Comparison of ENCODE assay signal across 10 cellular contexts in genomic region chr9:128244443-128245226, GRCh38. TPM values are rescaled to one million over a fixed set of nuclear protein-coding genes. Genes with fewer than 3 reads are reported as not detected.
A peak's percentile ranks its signal among the peaks of the same experiment; 100 is the strongest.
DNase-seq lines count a peak whose midpoint lies in the region; ATAC-seq, FAIRE-seq and TF ChIP-seq lines count a peak whose summit lies in the region.
"Had no signal": no experiment of that assay in that cellular context is flagged by ENCODE, and none has a peak within 500 bp of the region (broad histone marks: within the 10 kb centered on the region; RNA-seq: fewer than 3 reads in every experiment).

No MANE protein-coding gene starts in this region.

- in situ Hi-C loops in GM12878 (cut with MboI), result no loop called here

- no peak overlapping the region for H2AFZ ChIP-seq in GM12878 (ENCODE audit: control insufficient read depth, low read depth, low read length)

- RAD21 ChIA-PET in GM12878 (lab: Charles Lee; ENCODE audit: unreplicated experiment), result no interaction called here

- no peaks in the 10 kb centered on the region for H3K27me3 Mint-ChIP-seq in type B pancreatic cell

- ATAC-seq in GM12878, result peak; percentile 48
- peak; percentile 31 to 59 (median 34) for ATAC-seq in right lobe of liver
- ATAC-seq in GM19455 (IDR thresholded peaks at IDR 0.05; ENCODE audit: unreplicated experiment), result no peak
- ATAC-seq: stimulated activated effector memory CD8-positive, alpha-beta T cell treated with anti-CD3 and anti-CD28 coated beads, Interleukin-12 subunit alpha, Interleukin-12 subunit beta, amount 100 ng/mL, for 72 hours had no signal

- no peak for TF ChIP-seq RAD21 in GM12878 (IDR thresholded peaks at IDR 0.05; ENCODE audit: insufficient read depth, low read depth, low read length)

- no peaks in the 10 kb centered on the region for H3K27me3 ChIP-seq in GM12878 (replicated peaks in 1 of 2; ENCODE audit: control insufficient read depth in 2 of 2, insufficient read depth in 2 of 2, low read length in 1 of 2)
- no peaks in the 10 kb centered on the region for H3K27me3 ChIP-seq in right lobe of liver

- FAIRE-seq in GM12878 (lab: Jason Lieb, UNC), result no peak

- 9% methylated on average over 20 of the region's 29 CpGs for WGBS in GM12878 (ENCODE audit: insufficient coverage, insufficient replicate concordance, low lambda C conversion rate, missing lambda C conversion rate)
- 39% methylated on average over 7 of the region's 29 CpGs for WGBS in right lobe of liver (ENCODE audit: insufficient coverage, low coverage, low lambda C conversion rate, missing lambda C conversion rate)

- TF ChIP-seq POLR2A in GM12878 (IDR thresholded peaks at IDR 0.05; ENCODE audit: low read depth, low read length) (no peak), right lobe of liver (IDR thresholded peaks at IDR 0.05) (no peak)

- no peaks in the 10 kb centered on the region for H3K4me1 ChIP-seq in GM12878 (ENCODE audit: control insufficient read depth, insufficient read depth, low read length)
- no peaks in the 10 kb centered on the region for H3K4me1 ChIP-seq in right lobe of liver

- H4K20me1 ChIP-seq in GM12878 (ENCODE audit: control insufficient read depth, insufficient read depth), result no peaks in the 10 kb centered on the region

- SMC1A ChIA-PET in GM12878 (lab: Charles Lee; ENCODE audit: uncharacterized antibody, unreplicated experiment), result no interaction called here

- H3K4me3 ChIP-seq in GM12878, result no peak overlapping the region
- H3K4me3 ChIP-seq in right lobe of liver, result no peak overlapping the region

- DNase-seq in Kasumi-1 (lab: John Stamatoyannopoulos, UW), result peak; percentile 93 to 94
- DNase-seq in GM12878 (ENCODE audit: low read depth, low spot score), result no peak
- DNase-seq in right lobe of liver, result peak in 1 of 3 donors; percentile 50
- peak; percentile 86 for DNase-seq in type B pancreatic cell (ENCODE audit: extremely low spot score, unreplicated experiment)
- no peak for DNase-seq in activated T-cell treated with anti-CD3 and anti-CD28 coated beads for 4 hours
- no peak for DNase-seq in NCI-H1436 (lab: John Stamatoyannopoulos, UW)
- no peak for DNase-seq in DMS114 treated with DMSO at 0.1 percent for 48 hours (lab: John Stamatoyannopoulos, UW; ENCODE audit: unreplicated experiment)
- DNase-seq: activated CD4-positive, alpha-beta T cell treated with anti-CD3 and anti-CD28 coated beads, Interleukin-2, amount 10 ng/mL, durations not matched to agents 7 days and 5 days had no signal

- no peak for TF ChIP-seq EP300 in GM12878 (IDR thresholded peaks at IDR 0.05; ENCODE audit: borderline replicate concordance in 1 of 2, control insufficient read depth in 1 of 2, low read depth in 2 of 2, low read length in 2 of 2)

- intact Hi-C loops in GM12878 (cut with micrococcal nuclease; ENCODE audit: unreplicated experiment), result no loop called here
- intact Hi-C loops in right lobe of liver (cut with DNase I), result no loop called here

- H3K9me3 ChIP-seq in GM12878 (replicated peaks; ENCODE audit: control insufficient read depth, insufficient read depth, low read length) (no peaks in the 10 kb centered on the region), right lobe of liver (no peaks in the 10 kb centered on the region)

- CTCF ChIA-PET in GM12878 (lab: Yijun Ruan, JAX), result no interaction called here

- peaks cover 2% of the 10 kb centered on the region for H3K36me3 Mint-ChIP-seq in type B pancreatic cell
- H3K36me3 Mint-ChIP-seq: stimulated activated effector memory CD8-positive, alpha-beta T cell treated with anti-CD3 and anti-CD28 coated beads, Interleukin-12 subunit alpha, Interleukin-12 subunit beta, amount 100 ng/mL, for 72 hours had no signal

- TF ChIP-seq CTCF in GM12878 (IDR thresholded peaks at IDR 0.05 in 2 of 3, conservative IDR thresholded peaks at IDR 0.05 in 1 of 3; ENCODE audit: control insufficient read depth in 2 of 3, extremely low read depth in 1 of 3, insufficient read depth in 1 of 3, low read depth in 3 of 3, low read length in 3 of 3) (no peak), right lobe of liver (IDR thresholded peaks at IDR 0.05) (no peak), type B pancreatic cell (conservative IDR thresholded peaks at IDR 0.05) (no peak)

- H3K27ac Mint-ChIP-seq in type B pancreatic cell, result peak overlapping the region; percentile 71
- H3K27ac Mint-ChIP-seq: activated CD4-positive, alpha-beta T cell treated with anti-CD3 and anti-CD28 coated beads, Interleukin-2, amount 10 ng/mL, durations not matched to agents 7 days and 5 days; stimulated activated effector memory CD8-positive, alpha-beta T cell treated with anti-CD3 and anti-CD28 coated beads, Interleukin-12 subunit alpha, Interleukin-12 subunit beta, amount 100 ng/mL, for 72 hours had no signal

- no peak overlapping the region for H3K27ac ChIP-seq in GM12878 (ENCODE audit: control insufficient read depth, insufficient read depth)
- H3K27ac ChIP-seq in right lobe of liver, result no peak overlapping the region

- no TSS peak for BruUV-seq in GM12878 (replicated peaks; lab: Mats Ljungman, UMichigan)

- peak overlapping the region; percentile 87 for H3K4me3 Mint-ChIP-seq in type B pancreatic cell
- H3K4me3 Mint-ChIP-seq: activated CD4-positive, alpha-beta T cell treated with anti-CD3 and anti-CD28 coated beads, Interleukin-2, amount 10 ng/mL, durations not matched to agents 7 days and 5 days; stimulated activated effector memory CD8-positive, alpha-beta T cell treated with anti-CD3 and anti-CD28 coated beads, Interleukin-12 subunit alpha, Interleukin-12 subunit beta, amount 100 ng/mL, for 72 hours had no signal

- H3K9ac ChIP-seq in GM12878 (ENCODE audit: control insufficient read depth, insufficient read depth, low read length), result no peak overlapping the region

- no peak overlapping the region for H3K4me2 ChIP-seq in GM12878 (ENCODE audit: control insufficient read depth, insufficient read depth)

- H3K9me3 Mint-ChIP-seq in type B pancreatic cell, result no peaks in the 10 kb centered on the region
- H3K9me3 Mint-ChIP-seq: activated CD4-positive, alpha-beta T cell treated with anti-CD3 and anti-CD28 coated beads, Interleukin-2, amount 10 ng/mL, durations not matched to agents 7 days and 5 days; stimulated activated effector memory CD8-positive, alpha-beta T cell treated with anti-CD3 and anti-CD28 coated beads, Interleukin-12 subunit alpha, Interleukin-12 subunit beta, amount 100 ng/mL, for 72 hours had no signal

- H3K36me3 ChIP-seq in GM12878 (ENCODE audit: control insufficient read depth in 2 of 2, insufficient read depth in 2 of 2, low read length in 1 of 2) (no peaks in the 10 kb centered on the region), right lobe of liver (no peaks in the 10 kb centered on the region)

- POLR2A ChIA-PET in GM12878 (lab: Charles Lee), result no interaction called here

- H3K79me2 ChIP-seq in GM12878 (ENCODE audit: control insufficient read depth, insufficient read depth, low read length), result no peaks in the 10 kb centered on the region

- H3K4me1 Mint-ChIP-seq in type B pancreatic cell (ENCODE audit: unreplicated experiment), result peaks cover 14% of the 10 kb centered on the region

RNA-seq across cellular contexts. Expression of gene GOLGA2, which starts 31.2 kb away (rescaled TPM):
- 78.7 and 80.1 TPM in 2 replicates for total RNA-seq in GM12878 (2013; cell fraction: nucleolus; rRNA removed)
- total RNA-seq in GM12878 (2014; rRNA removed) (20.2 and 20.7 TPM in 2 replicates), GM12878 (2014; rRNA removed; fragmentation: Illumina TruSeq; extraction: Trizol) (18.3 and 19.2 TPM in 2 replicates), GM12878 (2021) (27.2 and 32.6 TPM in 2 replicates), right lobe of liver (10 to 100 TPM; 25.0 to 53.0 (median 35.5) TPM), type B pancreatic cell (ENCODE audit: low replicate concordance) (91.5 and 124 TPM in 2 replicates)
- 32.4 TPM for polyA plus RNA-seq in GM12878 (2011; ENCODE audit: low read depth)
- polyA plus RNA-seq in GM12878 (2011; rRNA removed) (17.9 and 25.2 TPM in 2 replicates), GM12878 (2014; fragmentation: Illumina TruSeq; extraction: Trizol) (28.0 and 31.4 TPM in 2 replicates), GM12878 (2014; fragmentation: Nextera tagmentation; extraction: Ambion mirVana) (1 to 10 TPM; 5.9 to 8.0 TPM), GM12878 (2014; rRNA removed) (29.1 and 34.8 TPM in 2 replicates), GM12878 (2016; fragmentation: Nextera tagmentation; extraction: Ambion mirVana) (10 to 100 TPM in 1 of 2 experiments, 1 to 10 TPM in 1; 9.3 to 11.5 TPM)
- 15.8 and 17.6 TPM in 2 replicates for polyA plus RNA-seq in GM12878 (2011; cell fraction: cytosol; rRNA removed)
- 41.2 and 49.1 TPM in 2 replicates for polyA plus RNA-seq in GM12878 (2011; cell fraction: nucleus; rRNA removed)
- polyA plus RNA-seq in GM12878 (2012), result 47.6 and 61.4 TPM in 2 replicates
- polyA minus RNA-seq in GM12878 (2011; rRNA and poly(A)+ RNA removed), result 12.5 and 14.9 TPM in 2 replicates
- 8.0 and 8.2 TPM in 2 replicates for polyA minus RNA-seq in GM12878 (2011; cell fraction: cytosol; rRNA and poly(A)+ RNA removed)
- polyA minus RNA-seq in GM12878 (2011; cell fraction: nucleus; rRNA and poly(A)+ RNA removed), result 20.2 and 34.4 TPM in 2 replicates

RNA-seq across cellular contexts. Expression of gene SWI5, which starts 31.4 kb away (rescaled TPM):
- 5.6 and 6.7 TPM in 2 replicates for total RNA-seq in GM12878 (2013; cell fraction: nucleolus; rRNA removed)
- 16.9 and 21.9 TPM in 2 replicates for total RNA-seq in GM12878 (2014; rRNA removed)
- 15.2 and 16.8 TPM in 2 replicates for total RNA-seq in GM12878 (2014; rRNA removed; fragmentation: Illumina TruSeq; extraction: Trizol)
- 13.3 and 15.9 TPM in 2 replicates for total RNA-seq in GM12878 (2021)
- 11.3 TPM for polyA plus RNA-seq in GM12878 (2011; ENCODE audit: low read depth)
- polyA plus RNA-seq in GM12878 (2011; rRNA removed), result 18.3 and 22.4 TPM in 2 replicates
- polyA plus RNA-seq in GM12878 (2011; cell fraction: cytosol; rRNA removed), result 24.2 and 25.7 TPM in 2 replicates
- 7.5 and 11.9 TPM in 2 replicates for polyA plus RNA-seq in GM12878 (2011; cell fraction: nucleus; rRNA removed)
- polyA plus RNA-seq in GM12878 (2012), result 18.5 and 19.7 TPM in 2 replicates
- polyA plus RNA-seq in GM12878 (2014; fragmentation: Illumina TruSeq; extraction: Trizol), result 14.2 and 15.8 TPM in 2 replicates
- polyA plus RNA-seq in GM12878 (2014; fragmentation: Nextera tagmentation; extraction: Ambion mirVana), result 10 to 100 TPM; 14.8 to 19.3 TPM
- 22.0 and 23.9 TPM in 2 replicates for polyA plus RNA-seq in GM12878 (2014; rRNA removed)
- 10 to 100 TPM; 31.4 to 36.2 TPM for polyA plus RNA-seq in GM12878 (2016; fragmentation: Nextera tagmentation; extraction: Ambion mirVana)
- polyA minus RNA-seq in GM12878 (2011; rRNA and poly(A)+ RNA removed), result 8.1 and 11.1 TPM in 2 replicates
- 2.3 TPM in 1 of 2 replicates, not detected in the other for polyA minus RNA-seq in GM12878 (2011; cell fraction: cytosol; rRNA and poly(A)+ RNA removed)
- polyA minus RNA-seq in GM12878 (2011; cell fraction: nucleus; rRNA and poly(A)+ RNA removed), result 0.97 and 2.8 TPM in 2 replicates
- total RNA-seq in right lobe of liver, result 10 to 100 TPM; 10.8 to 17.3 (median 14.3) TPM
- 23.0 and 25.1 TPM in 2 replicates for total RNA-seq in type B pancreatic cell (ENCODE audit: low replicate concordance)

RNA-seq across cellular contexts. Expression of gene DNM1, which starts 41.5 kb away (rescaled TPM):
- total RNA-seq in GM12878 (2013; cell fraction: nucleolus; rRNA removed), result 22.4 and 23.7 TPM in 2 replicates
- total RNA-seq in GM12878 (2014; rRNA removed) (0.06 TPM in 1 of 2 replicates, not detected in the other), GM12878 (2014; rRNA removed; fragmentation: Illumina TruSeq; extraction: Trizol) (not detected in 2 replicates), GM12878 (2021) (0.21 and 0.67 TPM in 2 replicates), right lobe of liver (1 to 10 TPM in 4 of 6 experiments, under 1 TPM in 2; 0.43 to 3.1 (median 1.8) TPM), type B pancreatic cell (ENCODE audit: low replicate concordance) (16.3 and 112 TPM in 2 replicates)
- polyA plus RNA-seq in GM12878 (2011; ENCODE audit: low read depth), result not detected
- polyA plus RNA-seq in GM12878 (2011; rRNA removed) (0.06 and 0.19 TPM in 2 replicates), GM12878 (2014; fragmentation: Illumina TruSeq; extraction: Trizol) (0.07 TPM in 1 of 2 replicates, not detected in the other), GM12878 (2014; fragmentation: Nextera tagmentation; extraction: Ambion mirVana) (not detected), GM12878 (2014; rRNA removed) (0.18 and 0.29 TPM in 2 replicates), GM12878 (2016; fragmentation: Nextera tagmentation; extraction: Ambion mirVana) (under 1 TPM; 0.09 to 0.28 TPM)
- polyA plus RNA-seq in GM12878 (2011; cell fraction: cytosol; rRNA removed), result 0.04 and 0.10 TPM in 2 replicates
- polyA plus RNA-seq in GM12878 (2011; cell fraction: nucleus; rRNA removed), result 0.80 and 1.3 TPM in 2 replicates
- polyA plus RNA-seq in GM12878 (2012), result 0.52 and 0.89 TPM in 2 replicates
- polyA minus RNA-seq in GM12878 (2011; rRNA and poly(A)+ RNA removed), result 0.62 and 1.2 TPM in 2 replicates
- not detected in 2 replicates for polyA minus RNA-seq in GM12878 (2011; cell fraction: cytosol; rRNA and poly(A)+ RNA removed)
- polyA minus RNA-seq in GM12878 (2011; cell fraction: nucleus; rRNA and poly(A)+ RNA removed), result 0.48 and 1.6 TPM in 2 replicates

RNA-seq across cellular contexts. Expression of gene CIZ1, which starts 53.3 kb away (rescaled TPM):
- 64.3 and 68.7 TPM in 2 replicates for total RNA-seq in GM12878 (2013; cell fraction: nucleolus; rRNA removed)
- 24.1 and 27.6 TPM in 2 replicates for total RNA-seq in GM12878 (2014; rRNA removed)
- total RNA-seq in GM12878 (2014; rRNA removed; fragmentation: Illumina TruSeq; extraction: Trizol), result 13.9 and 16.3 TPM in 2 replicates
- total RNA-seq in GM12878 (2021), result 90.3 and 91.6 TPM in 2 replicates
- polyA plus RNA-seq in GM12878 (2011; ENCODE audit: low read depth), result 33.9 TPM
- polyA plus RNA-seq in GM12878 (2011; rRNA removed), result 15.8 and 30.3 TPM in 2 replicates
- 33.4 and 34.8 TPM in 2 replicates for polyA plus RNA-seq in GM12878 (2011; cell fraction: cytosol; rRNA removed)
- 88.1 and 100 TPM in 2 replicates for polyA plus RNA-seq in GM12878 (2011; cell fraction: nucleus; rRNA removed)
- polyA plus RNA-seq in GM12878 (2012), result 59.8 and 65.6 TPM in 2 replicates
- polyA plus RNA-seq in GM12878 (2014; fragmentation: Illumina TruSeq; extraction: Trizol), result 43.0 and 58.7 TPM in 2 replicates
- 1 to 10 TPM; 1.8 to 5.0 TPM for polyA plus RNA-seq in GM12878 (2014; fragmentation: Nextera tagmentation; extraction: Ambion mirVana)
- polyA plus RNA-seq in GM12878 (2014; rRNA removed), result 40.6 and 49.2 TPM in 2 replicates
- polyA plus RNA-seq in GM12878 (2016; fragmentation: Nextera tagmentation; extraction: Ambion mirVana), result 10 to 100 TPM; 57.9 to 62.3 TPM
- 17.7 and 33.5 TPM in 2 replicates for polyA minus RNA-seq in GM12878 (2011; rRNA and poly(A)+ RNA removed)
- polyA minus RNA-seq in GM12878 (2011; cell fraction: cytosol; rRNA and poly(A)+ RNA removed), result 18.4 and 22.6 TPM in 2 replicates
- 10.5 and 18.7 TPM in 2 replicates for polyA minus RNA-seq in GM12878 (2011; cell fraction: nucleus; rRNA and poly(A)+ RNA removed)
- total RNA-seq in right lobe of liver, result 10 to 100 TPM; 15.9 to 33.5 (median 24.0) TPM
- total RNA-seq in type B pancreatic cell (ENCODE audit: low replicate concordance), result 141 and 186 TPM in 2 replicates

Comparison
In these comparisons a context has a peak if more than half of its experiments do, and no peak if none do; other contexts are left out.
1. DNase-seq: peak in Kasumi-1 (2 of 2) and type B pancreatic cell (single experiment); none in GM12878 (single experiment), activated T-cell treated with anti-CD3 and anti-CD28 coated beads for 4 hours (single experiment), NCI-H1436 (single experiment) and DMS114 treated with DMSO at 0.1 percent for 48 hours (single experiment).